In genomic region chr11:126189109-126189929, GRCh38 we compare ENCODE assay signal across 1 cellular context.
A peak's percentile ranks its signal among the peaks of the same experiment; 100 is the strongest.
TF ChIP-seq lines count a peak whose summit lies in the region.

No MANE protein-coding gene starts in this region.

TF ChIP-seq in HepG2, 621 proteins besides CTCF, POLR2A, EP300 and RAD21 (continued from another document and continues in another):
- peak; percentile 97 for TF ChIP-seq ZFX (CRISPR knock-in tag; IDR thresholded peaks at IDR 0.05; ENCODE audit: low read depth)
- no peak for TF ChIP-seq YEATS2 (CRISPR knock-in tag; IDR thresholded peaks at IDR 0.05; ENCODE audit: borderline replicate concordance)
- TF ChIP-seq SP2 (CRISPR knock-in tag; IDR thresholded peaks at IDR 0.05) = no peak
- TF ChIP-seq ARID3A (IDR thresholded peaks at IDR 0.05; ENCODE audit: low read depth, low read length) = no peak
- TF ChIP-seq ZNF563 (CRISPR knock-in tag; IDR thresholded peaks at IDR 0.05) = peak; percentile 65; the same call in 1 of the 2 replicates
- 0 out of 2 replicates have a peak, but pooled peaks have one; percentile 29 for TF ChIP-seq KDM1A (CRISPR knock-in tag; IDR thresholded peaks at IDR 0.05)
- no peak for TF ChIP-seq ATF1 (CRISPR knock-in tag; IDR thresholded peaks at IDR 0.05)
- peak; percentile 46 for TF ChIP-seq KMT2A (CRISPR knock-in tag; IDR thresholded peaks at IDR 0.05)
- TF ChIP-seq ZNF329 (CRISPR knock-in tag; IDR thresholded peaks at IDR 0.05; ENCODE audit: low read depth) = no peak
- peak; percentile 73; the same call in 1 of the 2 replicates for TF ChIP-seq MIER3 (CRISPR knock-in tag; IDR thresholded peaks at IDR 0.05; ENCODE audit: borderline replicate concordance)
- peak; percentile 66 for TF ChIP-seq ELF1 (CRISPR knock-in tag; IDR thresholded peaks at IDR 0.05)
- TF ChIP-seq ZNF33B (CRISPR knock-in tag; IDR thresholded peaks at IDR 0.05) = no peak
- TF ChIP-seq ZNF282 (IDR thresholded peaks at IDR 0.05; ENCODE audit: partially characterized antibody) = no peak
- TF ChIP-seq ZBTB1 (CRISPR knock-in tag; IDR thresholded peaks at IDR 0.05; ENCODE audit: borderline replicate concordance) = no peak
- no peak for TF ChIP-seq ADNP (CRISPR knock-in tag; IDR thresholded peaks at IDR 0.05)
- TF ChIP-seq NFYB (CRISPR knock-in tag; IDR thresholded peaks at IDR 0.05) = peak; percentile 49
- TF ChIP-seq MAFG (CRISPR knock-in tag; IDR thresholded peaks at IDR 0.05) = no peak
- TF ChIP-seq ZFP1 (CRISPR knock-in tag; IDR thresholded peaks at IDR 0.05) = no peak
- TF ChIP-seq RFX1 (IDR thresholded peaks at IDR 0.05) = no peak
- TF ChIP-seq MIER2 (CRISPR knock-in tag; IDR thresholded peaks at IDR 0.05) = no peak
- TF ChIP-seq ZNF510 (CRISPR knock-in tag; IDR thresholded peaks at IDR 0.05; ENCODE audit: low read depth) = no peak
- TF ChIP-seq KAT2B (IDR thresholded peaks at IDR 0.05; ENCODE audit: borderline replicate concordance, low read depth, low read length) = no peak
- no peak for TF ChIP-seq U2AF2 (IDR thresholded peaks at IDR 0.05; ENCODE audit: low read depth, low read length)
- no peak for TF ChIP-seq GZF1 (CRISPR knock-in tag; IDR thresholded peaks at IDR 0.05)
- TF ChIP-seq HHEX (CRISPR knock-in tag; IDR thresholded peaks at IDR 0.05) = no peak
- TF ChIP-seq ZNF83 (CRISPR knock-in tag; IDR thresholded peaks at IDR 0.05; ENCODE audit: borderline replicate concordance) = no peak
- no peak for TF ChIP-seq REL (CRISPR knock-in tag; conservative IDR thresholded peaks at IDR 0.05)
- TF ChIP-seq, protein P1, sequence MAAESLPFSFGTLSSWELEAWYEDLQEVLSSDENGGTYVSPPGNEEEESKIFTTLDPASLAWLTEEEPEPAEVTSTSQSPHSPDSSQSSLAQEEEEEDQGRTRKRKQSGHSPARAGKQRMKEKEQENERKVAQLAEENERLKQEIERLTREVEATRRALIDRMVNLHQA (CRISPR knock-in tag; IDR thresholded peaks at IDR 0.05) = no peak
- TF ChIP-seq TOE1 (CRISPR knock-in tag; IDR thresholded peaks at IDR 0.05) = no peak
- TF ChIP-seq SMARCE1 (IDR thresholded peaks at IDR 0.05; ENCODE audit: borderline replicate concordance) = no peak
- peak; percentile 90 for TF ChIP-seq RXRA (CRISPR knock-in tag; IDR thresholded peaks at IDR 0.05)
- TF ChIP-seq, protein P2, sequence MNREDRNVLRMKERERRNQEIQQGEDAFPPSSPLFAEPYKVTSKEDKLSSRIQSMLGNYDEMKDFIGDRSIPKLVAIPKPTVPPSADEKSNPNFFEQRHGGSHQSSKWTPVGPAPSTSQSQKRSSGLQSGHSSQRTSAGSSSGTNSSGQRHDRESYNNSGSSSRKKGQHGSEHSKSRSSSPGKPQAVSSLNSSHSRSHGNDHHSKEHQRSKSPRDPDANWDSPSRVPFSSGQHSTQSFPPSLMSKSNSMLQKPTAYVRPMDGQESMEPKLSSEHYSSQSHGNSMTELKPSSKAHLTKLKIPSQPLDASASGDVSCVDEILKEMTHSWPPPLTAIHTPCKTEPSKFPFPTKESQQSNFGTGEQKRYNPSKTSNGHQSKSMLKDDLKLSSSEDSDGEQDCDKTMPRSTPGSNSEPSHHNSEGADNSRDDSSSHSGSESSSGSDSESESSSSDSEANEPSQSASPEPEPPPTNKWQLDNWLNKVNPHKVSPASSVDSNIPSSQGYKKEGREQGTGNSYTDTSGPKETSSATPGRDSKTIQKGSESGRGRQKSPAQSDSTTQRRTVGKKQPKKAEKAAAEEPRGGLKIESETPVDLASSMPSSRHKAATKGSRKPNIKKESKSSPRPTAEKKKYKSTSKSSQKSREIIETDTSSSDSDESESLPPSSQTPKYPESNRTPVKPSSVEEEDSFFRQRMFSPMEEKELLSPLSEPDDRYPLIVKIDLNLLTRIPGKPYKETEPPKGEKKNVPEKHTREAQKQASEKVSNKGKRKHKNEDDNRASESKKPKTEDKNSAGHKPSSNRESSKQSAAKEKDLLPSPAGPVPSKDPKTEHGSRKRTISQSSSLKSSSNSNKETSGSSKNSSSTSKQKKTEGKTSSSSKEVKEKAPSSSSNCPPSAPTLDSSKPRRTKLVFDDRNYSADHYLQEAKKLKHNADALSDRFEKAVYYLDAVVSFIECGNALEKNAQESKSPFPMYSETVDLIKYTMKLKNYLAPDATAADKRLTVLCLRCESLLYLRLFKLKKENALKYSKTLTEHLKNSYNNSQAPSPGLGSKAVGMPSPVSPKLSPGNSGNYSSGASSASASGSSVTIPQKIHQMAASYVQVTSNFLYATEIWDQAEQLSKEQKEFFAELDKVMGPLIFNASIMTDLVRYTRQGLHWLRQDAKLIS (CRISPR knock-in tag; IDR thresholded peaks at IDR 0.05) = no peak
- TF ChIP-seq SIN3A (IDR thresholded peaks at IDR 0.05; ENCODE audit: borderline replicate concordance, low read depth, low read length) = no peak
- TF ChIP-seq GABPA (IDR thresholded peaks at IDR 0.05; ENCODE audit: low read depth, low read length) = peak; percentile 33; the same call in 1 of the 2 replicates
- TF ChIP-seq GABPA (CRISPR knock-in tag; IDR thresholded peaks at IDR 0.05; ENCODE audit: low read depth) = peak; percentile 68
- TF ChIP-seq, protein P3, sequence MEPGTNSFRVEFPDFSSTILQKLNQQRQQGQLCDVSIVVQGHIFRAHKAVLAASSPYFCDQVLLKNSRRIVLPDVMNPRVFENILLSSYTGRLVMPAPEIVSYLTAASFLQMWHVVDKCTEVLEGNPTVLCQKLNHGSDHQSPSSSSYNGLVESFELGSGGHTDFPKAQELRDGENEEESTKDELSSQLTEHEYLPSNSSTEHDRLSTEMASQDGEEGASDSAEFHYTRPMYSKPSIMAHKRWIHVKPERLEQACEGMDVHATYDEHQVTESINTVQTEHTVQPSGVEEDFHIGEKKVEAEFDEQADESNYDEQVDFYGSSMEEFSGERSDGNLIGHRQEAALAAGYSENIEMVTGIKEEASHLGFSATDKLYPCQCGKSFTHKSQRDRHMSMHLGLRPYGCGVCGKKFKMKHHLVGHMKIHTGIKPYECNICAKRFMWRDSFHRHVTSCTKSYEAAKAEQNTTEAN (CRISPR knock-in tag; conservative IDR thresholded peaks at IDR 0.05) = peak; percentile 82
- peak; percentile 92; the same call in 1 of the 2 replicates for TF ChIP-seq ZNF292 (CRISPR knock-in tag; IDR thresholded peaks at IDR 0.05; ENCODE audit: borderline replicate concordance, low read depth)
- no peak for TF ChIP-seq ZSCAN22 (CRISPR knock-in tag; IDR thresholded peaks at IDR 0.05)
- TF ChIP-seq AGO1 (IDR thresholded peaks at IDR 0.05; ENCODE audit: low read depth, low read length, poor library complexity, severe bottlenecking) = no peak
- TF ChIP-seq ZBTB7A (CRISPR knock-in tag; IDR thresholded peaks at IDR 0.05) = peak; percentile 80
- TF ChIP-seq NR2F2 (IDR thresholded peaks at IDR 0.05; ENCODE audit: borderline replicate concordance, low read depth) = no peak
- no peak for TF ChIP-seq FOSL1 (CRISPR knock-in tag; IDR thresholded peaks at IDR 0.05; ENCODE audit: borderline replicate concordance)
- TF ChIP-seq CC2D1A (CRISPR knock-in tag; IDR thresholded peaks at IDR 0.05) = no peak
- TF ChIP-seq TAF1 (CRISPR knock-in tag; IDR thresholded peaks at IDR 0.05) = peak; percentile 51; the same call in 1 of the 2 replicates
- no peak for TF ChIP-seq ZNF280D (CRISPR knock-in tag; IDR thresholded peaks at IDR 0.05)
- no peak for TF ChIP-seq ZNF839 (CRISPR knock-in tag; IDR thresholded peaks at IDR 0.05; ENCODE audit: borderline replicate concordance)
- TF ChIP-seq KDM6A (CRISPR knock-in tag; IDR thresholded peaks at IDR 0.05; ENCODE audit: low read depth) = peak; percentile 66; the same call in 1 of the 2 replicates
- TF ChIP-seq, protein P4, sequence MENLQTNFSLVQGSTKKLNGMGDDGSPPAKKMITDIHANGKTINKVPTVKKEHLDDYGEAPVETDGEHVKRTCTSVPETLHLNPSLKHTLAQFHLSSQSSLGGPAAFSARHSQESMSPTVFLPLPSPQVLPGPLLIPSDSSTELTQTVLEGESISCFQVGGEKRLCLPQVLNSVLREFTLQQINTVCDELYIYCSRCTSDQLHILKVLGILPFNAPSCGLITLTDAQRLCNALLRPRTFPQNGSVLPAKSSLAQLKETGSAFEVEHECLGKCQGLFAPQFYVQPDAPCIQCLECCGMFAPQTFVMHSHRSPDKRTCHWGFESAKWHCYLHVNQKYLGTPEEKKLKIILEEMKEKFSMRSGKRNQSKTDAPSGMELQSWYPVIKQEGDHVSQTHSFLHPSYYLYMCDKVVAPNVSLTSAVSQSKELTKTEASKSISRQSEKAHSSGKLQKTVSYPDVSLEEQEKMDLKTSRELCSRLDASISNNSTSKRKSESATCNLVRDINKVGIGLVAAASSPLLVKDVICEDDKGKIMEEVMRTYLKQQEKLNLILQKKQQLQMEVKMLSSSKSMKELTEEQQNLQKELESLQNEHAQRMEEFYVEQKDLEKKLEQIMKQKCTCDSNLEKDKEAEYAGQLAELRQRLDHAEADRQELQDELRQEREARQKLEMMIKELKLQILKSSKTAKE (CRISPR knock-in tag; IDR thresholded peaks at IDR 0.05; ENCODE audit: borderline replicate concordance) = peak; percentile 92
- TF ChIP-seq MEIS2 (CRISPR knock-in tag; IDR thresholded peaks at IDR 0.05) = peak; percentile 85
- peak; percentile 20; the same call in 1 of the 2 replicates for TF ChIP-seq MYPOP (CRISPR knock-in tag; IDR thresholded peaks at IDR 0.05)
- no peak for TF ChIP-seq SRF (IDR thresholded peaks at IDR 0.05; ENCODE audit: low read depth, low read length)
- no peak for TF ChIP-seq TP53 (CRISPR knock-in tag; conservative IDR thresholded peaks at IDR 0.05)
- no peak for TF ChIP-seq PAWR (CRISPR knock-in tag; IDR thresholded peaks at IDR 0.05; ENCODE audit: borderline replicate concordance)
- TF ChIP-seq CBX5 (CRISPR knock-in tag; IDR thresholded peaks at IDR 0.05; ENCODE audit: borderline replicate concordance) = no peak
- TF ChIP-seq EHMT2 (IDR thresholded peaks at IDR 0.05; ENCODE audit: borderline replicate concordance, low read depth, low read length) = no peak
- TF ChIP-seq HNRNPL (IDR thresholded peaks at IDR 0.05; ENCODE audit: low read depth, low read length) = peak; percentile 90
- peak; percentile 76; the same call in 1 of the 2 replicates for TF ChIP-seq ZNF605 (CRISPR knock-in tag; IDR thresholded peaks at IDR 0.05)
- TF ChIP-seq ZNF713 (CRISPR knock-in tag; IDR thresholded peaks at IDR 0.05) = no peak
- no peak for TF ChIP-seq ZNF253 (CRISPR knock-in tag; IDR thresholded peaks at IDR 0.05; ENCODE audit: borderline replicate concordance)
- no peak for TF ChIP-seq HOXA5 (CRISPR knock-in tag; IDR thresholded peaks at IDR 0.05)
- no peak for TF ChIP-seq NFRKB (IDR thresholded peaks at IDR 0.05)
- TF ChIP-seq ZNF709 (CRISPR knock-in tag; IDR thresholded peaks at IDR 0.05) = peak; percentile 87
- no peak for TF ChIP-seq NCOA5 (CRISPR knock-in tag; IDR thresholded peaks at IDR 0.05)
- no peak for TF ChIP-seq PCBP1 (IDR thresholded peaks at IDR 0.05; ENCODE audit: borderline replicate concordance, low read depth, low read length)
